Comparison of ENCODE assay signal across 22 cellular contexts in genomic region chr18:10950080-10950875, GRCh38.
"Had no signal": no experiment of that assay in that cellular context is flagged by ENCODE, and none has a peak within 500 bp of the region (broad histone marks: within the 10 kb centered on the region; RNA-seq: fewer than 3 reads in every experiment).

No MANE protein-coding gene starts in this region.

- H3K36me3 Mint-ChIP-seq: activated CD4-positive, alpha-beta memory T cell treated with anti-CD3 and anti-CD28 coated beads for 36 hours; activated naive CD8-positive, alpha-beta T cell treated with anti-CD3 and anti-CD28 coated beads, Interleukin-2, amount 10 ng/mL, durations not matched to agents 7 days and 5 days had no signal

- H3K27me3 ChIP-seq: foreskin keratinocyte, hepatocyte, right atrium auricular region, upper lobe of right lung had no signal

- H3K4me1 Mint-ChIP-seq: activated B cell treated with CpG ODN at 0.5 μM for 24 hours; activated naive CD8-positive, alpha-beta T cell treated with anti-CD3 and anti-CD28 coated beads, Interleukin-2, amount 10 ng/mL, durations not matched to agents 7 days and 5 days; natural killer cell had no signal

- H3K27ac Mint-ChIP-seq: activated B cell treated with CpG ODN at 0.5 μM for 24 hours; activated CD4-positive, alpha-beta memory T cell treated with anti-CD3 and anti-CD28 coated beads for 36 hours; activated naive CD4-positive, alpha-beta T cell treated with anti-CD3 and anti-CD28 coated beads for 36 hours; activated naive CD8-positive, alpha-beta T cell treated with anti-CD3 and anti-CD28 coated beads, Interleukin-2, amount 10 ng/mL, durations not matched to agents 7 days and 5 days; activated T-cell treated with anti-CD3 and anti-CD28 coated beads, Interleukin-2, amount 50 U/mL, for 72 hours; natural killer cell; T-helper 1 cell treated with Interleukin-12 subunit alpha and Interleukin-12 subunit beta and Interleukin-4 antibody, amounts not matched to agents 30 μg/mL and 1 μg/mL, for 36 hours had no signal

- H3K4me1 ChIP-seq: foreskin keratinocyte, left ventricle myocardium inferior, psoas muscle, right atrium auricular region, spleen, upper lobe of right lung had no signal

- FAIRE-seq: bronchial epithelial cell had no signal

- H3K4me2 ChIP-seq: hepatocyte had no signal

- H3K27ac ChIP-seq: foreskin keratinocyte, hepatocyte, left ventricle myocardium inferior, psoas muscle, right atrium auricular region, spleen, upper lobe of right lung had no signal

- H3K36me3 ChIP-seq: left ventricle myocardium inferior, right atrium auricular region, spleen, upper lobe of right lung had no signal

- DNase-seq: activated B cell treated with CpG ODN at 0.5 μM for 24 hours; activated CD4-positive, alpha-beta memory T cell treated with anti-CD3 and anti-CD28 coated beads for 36 hours; activated CD4-positive, alpha-beta T cell treated with anti-CD3 and anti-CD28 coated beads for 4 hours; activated effector memory CD4-positive, alpha-beta T cell treated with Interleukin-2 at 50 U/mL for 16 hours; activated naive CD4-positive, alpha-beta T cell treated with anti-CD3 and anti-CD28 coated beads for 36 hours; activated naive CD8-positive, alpha-beta T cell treated with anti-CD3 and anti-CD28 coated beads, Interleukin-2, amount 10 ng/mL, durations not matched to agents 7 days and 5 days; activated T-cell treated with anti-CD3 and anti-CD28 coated beads, Interleukin-2, amount 50 U/mL, for 72 hours; amniotic stem cell; foreskin keratinocyte; left ventricle myocardium inferior; midbrain; natural killer cell; psoas muscle; spleen; stimulated activated CD4-positive, alpha-beta T cell treated with anti-CD3 and anti-CD28 coated beads, Interleukin-4, amount 100 ng/mL, for 24 hours; stimulated activated naive CD8-positive, alpha-beta T cell treated with anti-CD3 and anti-CD28 coated beads, Interleukin-15, Interleukin-2, amounts not matched to agents 100 U/mL and 50 U/mL, for 24 hours; T1000; upper lobe of right lung had no signal

- H2AFZ ChIP-seq: hepatocyte had no signal

- H3K4me3 Mint-ChIP-seq: activated B cell treated with CpG ODN at 0.5 μM for 24 hours; activated CD4-positive, alpha-beta memory T cell treated with anti-CD3 and anti-CD28 coated beads for 36 hours; activated naive CD4-positive, alpha-beta T cell treated with anti-CD3 and anti-CD28 coated beads for 36 hours; activated naive CD8-positive, alpha-beta T cell treated with anti-CD3 and anti-CD28 coated beads, Interleukin-2, amount 10 ng/mL, durations not matched to agents 7 days and 5 days; activated T-cell treated with anti-CD3 and anti-CD28 coated beads, Interleukin-2, amount 50 U/mL, for 72 hours; natural killer cell; T-helper 1 cell treated with Interleukin-12 subunit alpha and Interleukin-12 subunit beta and Interleukin-4 antibody, amounts not matched to agents 30 μg/mL and 1 μg/mL, for 36 hours had no signal

- H3K4me3 ChIP-seq: hepatocyte, left ventricle myocardium inferior, psoas muscle, right atrium auricular region, spleen, upper lobe of right lung had no signal

- ATAC-seq: activated T-cell treated with anti-CD3 and anti-CD28 coated beads, Interleukin-2, amount 50 U/mL, for 72 hours; foreskin keratinocyte; psoas muscle; stimulated activated naive CD8-positive, alpha-beta T cell treated with anti-CD3 and anti-CD28 coated beads, Interleukin-15, Interleukin-2, amounts not matched to agents 100 U/mL and 50 U/mL, for 24 hours; upper lobe of right lung had no signal
